ENCODE assay signal across 1 cellular context in genomic region chr17:67245073-67245693, GRCh38.
TF ChIP-seq lines count a peak whose summit lies in the region.

A gene with protein sequence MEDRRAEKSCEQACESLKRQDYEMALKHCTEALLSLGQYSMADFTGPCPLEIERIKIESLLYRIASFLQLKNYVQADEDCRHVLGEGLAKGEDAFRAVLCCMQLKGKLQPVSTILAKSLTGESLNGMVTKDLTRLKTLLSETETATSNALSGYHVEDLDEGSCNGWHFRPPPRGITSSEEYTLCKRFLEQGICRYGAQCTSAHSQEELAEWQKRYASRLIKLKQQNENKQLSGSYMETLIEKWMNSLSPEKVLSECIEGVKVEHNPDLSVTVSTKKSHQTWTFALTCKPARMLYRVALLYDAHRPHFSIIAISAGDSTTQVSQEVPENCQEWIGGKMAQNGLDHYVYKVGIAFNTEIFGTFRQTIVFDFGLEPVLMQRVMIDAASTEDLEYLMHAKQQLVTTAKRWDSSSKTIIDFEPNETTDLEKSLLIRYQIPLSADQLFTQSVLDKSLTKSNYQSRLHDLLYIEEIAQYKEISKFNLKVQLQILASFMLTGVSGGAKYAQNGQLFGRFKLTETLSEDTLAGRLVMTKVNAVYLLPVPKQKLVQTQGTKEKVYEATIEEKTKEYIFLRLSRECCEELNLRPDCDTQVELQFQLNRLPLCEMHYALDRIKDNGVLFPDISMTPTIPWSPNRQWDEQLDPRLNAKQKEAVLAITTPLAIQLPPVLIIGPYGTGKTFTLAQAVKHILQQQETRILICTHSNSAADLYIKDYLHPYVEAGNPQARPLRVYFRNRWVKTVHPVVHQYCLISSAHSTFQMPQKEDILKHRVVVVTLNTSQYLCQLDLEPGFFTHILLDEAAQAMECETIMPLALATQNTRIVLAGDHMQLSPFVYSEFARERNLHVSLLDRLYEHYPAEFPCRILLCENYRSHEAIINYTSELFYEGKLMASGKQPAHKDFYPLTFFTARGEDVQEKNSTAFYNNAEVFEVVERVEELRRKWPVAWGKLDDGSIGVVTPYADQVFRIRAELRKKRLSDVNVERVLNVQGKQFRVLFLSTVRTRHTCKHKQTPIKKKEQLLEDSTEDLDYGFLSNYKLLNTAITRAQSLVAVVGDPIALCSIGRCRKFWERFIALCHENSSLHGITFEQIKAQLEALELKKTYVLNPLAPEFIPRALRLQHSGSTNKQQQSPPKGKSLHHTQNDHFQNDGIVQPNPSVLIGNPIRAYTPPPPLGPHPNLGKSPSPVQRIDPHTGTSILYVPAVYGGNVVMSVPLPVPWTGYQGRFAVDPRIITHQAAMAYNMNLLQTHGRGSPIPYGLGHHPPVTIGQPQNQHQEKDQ (N-terminal part only) (minus strand): TSS chr17:67245196. CDS start chr17:67218804, 26,392 bp downstream.

TF ChIP-seq in HepG2, 621 proteins besides CTCF, POLR2A, EP300 and RAD21 (continued from another document and continues in another):
- TF ChIP-seq, protein P1, sequence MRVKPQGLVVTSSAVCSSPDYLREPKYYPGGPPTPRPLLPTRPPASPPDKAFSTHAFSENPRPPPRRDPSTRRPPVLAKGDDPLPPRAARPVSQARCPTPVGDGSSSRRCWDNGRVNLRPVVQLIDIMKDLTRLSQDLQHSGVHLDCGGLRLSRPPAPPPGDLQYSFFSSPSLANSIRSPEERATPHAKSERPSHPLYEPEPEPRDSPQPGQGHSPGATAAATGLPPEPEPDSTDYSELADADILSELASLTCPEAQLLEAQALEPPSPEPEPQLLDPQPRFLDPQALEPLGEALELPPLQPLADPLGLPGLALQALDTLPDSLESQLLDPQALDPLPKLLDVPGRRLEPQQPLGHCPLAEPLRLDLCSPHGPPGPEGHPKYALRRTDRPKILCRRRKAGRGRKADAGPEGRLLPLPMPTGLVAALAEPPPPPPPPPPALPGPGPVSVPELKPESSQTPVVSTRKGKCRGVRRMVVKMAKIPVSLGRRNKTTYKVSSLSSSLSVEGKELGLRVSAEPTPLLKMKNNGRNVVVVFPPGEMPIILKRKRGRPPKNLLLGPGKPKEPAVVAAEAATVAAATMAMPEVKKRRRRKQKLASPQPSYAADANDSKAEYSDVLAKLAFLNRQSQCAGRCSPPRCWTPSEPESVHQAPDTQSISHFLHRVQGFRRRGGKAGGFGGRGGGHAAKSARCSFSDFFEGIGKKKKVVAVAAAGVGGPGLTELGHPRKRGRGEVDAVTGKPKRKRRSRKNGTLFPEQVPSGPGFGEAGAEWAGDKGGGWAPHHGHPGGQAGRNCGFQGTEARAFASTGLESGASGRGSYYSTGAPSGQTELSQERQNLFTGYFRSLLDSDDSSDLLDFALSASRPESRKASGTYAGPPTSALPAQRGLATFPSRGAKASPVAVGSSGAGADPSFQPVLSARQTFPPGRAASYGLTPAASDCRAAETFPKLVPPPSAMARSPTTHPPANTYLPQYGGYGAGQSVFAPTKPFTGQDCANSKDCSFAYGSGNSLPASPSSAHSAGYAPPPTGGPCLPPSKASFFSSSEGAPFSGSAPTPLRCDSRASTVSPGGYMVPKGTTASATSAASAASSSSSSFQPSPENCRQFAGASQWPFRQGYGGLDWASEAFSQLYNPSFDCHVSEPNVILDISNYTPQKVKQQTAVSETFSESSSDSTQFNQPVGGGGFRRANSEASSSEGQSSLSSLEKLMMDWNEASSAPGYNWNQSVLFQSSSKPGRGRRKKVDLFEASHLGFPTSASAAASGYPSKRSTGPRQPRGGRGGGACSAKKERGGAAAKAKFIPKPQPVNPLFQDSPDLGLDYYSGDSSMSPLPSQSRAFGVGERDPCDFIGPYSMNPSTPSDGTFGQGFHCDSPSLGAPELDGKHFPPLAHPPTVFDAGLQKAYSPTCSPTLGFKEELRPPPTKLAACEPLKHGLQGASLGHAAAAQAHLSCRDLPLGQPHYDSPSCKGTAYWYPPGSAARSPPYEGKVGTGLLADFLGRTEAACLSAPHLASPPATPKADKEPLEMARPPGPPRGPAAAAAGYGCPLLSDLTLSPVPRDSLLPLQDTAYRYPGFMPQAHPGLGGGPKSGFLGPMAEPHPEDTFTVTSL (CRISPR knock-in tag; IDR thresholded peaks at IDR 0.05; ENCODE audit: borderline replicate concordance) = peak; percentile 57
- TF ChIP-seq ZNF44 (CRISPR knock-in tag; IDR thresholded peaks at IDR 0.05) (no peak), MTF2 (CRISPR knock-in tag; IDR thresholded peaks at IDR 0.05; ENCODE audit: borderline replicate concordance) (no peak), ATF7 (IDR thresholded peaks at IDR 0.05) (no peak), ATF7 (CRISPR knock-in tag; IDR thresholded peaks at IDR 0.05) (peak; percentile 26; the same call in 1 of the 2 replicates), WIZ (CRISPR knock-in tag; IDR thresholded peaks at IDR 0.05) (no peak), MAFK (conservative IDR thresholded peaks at IDR 0.05 in 1 of 2, IDR thresholded peaks at IDR 0.05 in 1 of 2; ENCODE audit: low read length in 2 of 2) (no peak), HCFC1 (IDR thresholded peaks at IDR 0.05; ENCODE audit: low read depth, low read length) (no peak), ZNF670 (CRISPR knock-in tag; IDR thresholded peaks at IDR 0.05; ENCODE audit: borderline replicate concordance) (no peak), ZNF562 (CRISPR knock-in tag; IDR thresholded peaks at IDR 0.05; ENCODE audit: borderline replicate concordance) (no peak), FOXK2 (IDR thresholded peaks at IDR 0.05) (no peak), XRCC5 (optimal IDR thresholded peaks at IDR 0.05; ENCODE audit: low read length) (peak; percentile 9), ZNF577 (CRISPR knock-in tag; IDR thresholded peaks at IDR 0.05; ENCODE audit: borderline replicate concordance, low read depth) (no peak), ESRRA (CRISPR knock-in tag; IDR thresholded peaks at IDR 0.05; ENCODE audit: low read depth) (no peak), ZNF496 (CRISPR knock-in tag; IDR thresholded peaks at IDR 0.05; ENCODE audit: insufficient replicate concordance) (no peak), YEATS4 (CRISPR knock-in tag; IDR thresholded peaks at IDR 0.05; ENCODE audit: borderline replicate concordance) (peak; percentile 37; the same call in 1 of the 2 replicates), CERS6 (CRISPR knock-in tag; IDR thresholded peaks at IDR 0.05) (no peak), ZNF446 (CRISPR knock-in tag; IDR thresholded peaks at IDR 0.05) (no peak; the same call in 1 of the 2 replicates), PAF1 (CRISPR knock-in tag; IDR thresholded peaks at IDR 0.05) (no peak), ARHGAP35 (CRISPR knock-in tag; IDR thresholded peaks at IDR 0.05; ENCODE audit: borderline replicate concordance) (0 out of 2 replicates have a peak, but pooled peaks have one; percentile 26), RXRB (CRISPR knock-in tag; IDR thresholded peaks at IDR 0.05; ENCODE audit: borderline replicate concordance) (0 out of 2 replicates have a peak, but pooled peaks have one; percentile 22), HNRNPLL (IDR thresholded peaks at IDR 0.05; ENCODE audit: low read depth, low read length, poor library complexity, severe bottlenecking) (peak; percentile 67), PHF20 (CRISPR knock-in tag; IDR thresholded peaks at IDR 0.05) (no peak; the same call in none of the 2 replicates), ZNF546 (CRISPR knock-in tag; conservative IDR thresholded peaks at IDR 0.05) (no peak; the same call in 1 of the 2 replicates), ZNF567 (CRISPR knock-in tag; IDR thresholded peaks at IDR 0.05; ENCODE audit: borderline replicate concordance) (no peak), ZNF331 (CRISPR knock-in tag; IDR thresholded peaks at IDR 0.05) (no peak), MEF2D (CRISPR knock-in tag; IDR thresholded peaks at IDR 0.05) (no peak), FOXA1 (IDR thresholded peaks at IDR 0.05) (no peak), FOXA1 (CRISPR knock-in tag; IDR thresholded peaks at IDR 0.05) (no peak), LCORL (IDR thresholded peaks at IDR 0.05) (no peak), LCORL (CRISPR knock-in tag; IDR thresholded peaks at IDR 0.05) (peak; percentile 77), ZNF776 (CRISPR knock-in tag; IDR thresholded peaks at IDR 0.05) (no peak), SMAD1 (CRISPR knock-in tag; IDR thresholded peaks at IDR 0.05; ENCODE audit: borderline replicate concordance, low read depth) (no peak), NFATC3 (CRISPR knock-in tag; IDR thresholded peaks at IDR 0.05) (peak; percentile 76; the same call in 1 of the 2 replicates), PHF5A (CRISPR knock-in tag; IDR thresholded peaks at IDR 0.05; ENCODE audit: low read depth, unreplicated experiment) (no peak), NR2F1 (CRISPR knock-in tag; IDR thresholded peaks at IDR 0.05) (peak in 1 of 2 experiments; percentile 28; a peak in 1 of 4 replicates), ZNF253 (CRISPR knock-in tag; IDR thresholded peaks at IDR 0.05; ENCODE audit: borderline replicate concordance) (no peak), ZNF333 (CRISPR knock-in tag; IDR thresholded peaks at IDR 0.05; ENCODE audit: borderline replicate concordance) (peak; percentile 24; the same call in 1 of the 2 replicates), ZSCAN9 (CRISPR knock-in tag; IDR thresholded peaks at IDR 0.05; ENCODE audit: borderline replicate concordance) (peak; percentile 51; the same call in 1 of the 2 replicates), RBAK (CRISPR knock-in tag; IDR thresholded peaks at IDR 0.05) (no peak), HOXA5 (CRISPR knock-in tag; IDR thresholded peaks at IDR 0.05) (peak; percentile 85; the same call in 1 of the 2 replicates), NR2F6 (IDR thresholded peaks at IDR 0.05) (no peak), NR2F6 (CRISPR knock-in tag; IDR thresholded peaks at IDR 0.05) (no peak), POLR2G (IDR thresholded peaks at IDR 0.05; ENCODE audit: low read depth, low read length) (peak; percentile 82), ZNF773 (CRISPR knock-in tag; IDR thresholded peaks at IDR 0.05; ENCODE audit: borderline replicate concordance) (no peak)
- TF ChIP-seq, protein P2, sequence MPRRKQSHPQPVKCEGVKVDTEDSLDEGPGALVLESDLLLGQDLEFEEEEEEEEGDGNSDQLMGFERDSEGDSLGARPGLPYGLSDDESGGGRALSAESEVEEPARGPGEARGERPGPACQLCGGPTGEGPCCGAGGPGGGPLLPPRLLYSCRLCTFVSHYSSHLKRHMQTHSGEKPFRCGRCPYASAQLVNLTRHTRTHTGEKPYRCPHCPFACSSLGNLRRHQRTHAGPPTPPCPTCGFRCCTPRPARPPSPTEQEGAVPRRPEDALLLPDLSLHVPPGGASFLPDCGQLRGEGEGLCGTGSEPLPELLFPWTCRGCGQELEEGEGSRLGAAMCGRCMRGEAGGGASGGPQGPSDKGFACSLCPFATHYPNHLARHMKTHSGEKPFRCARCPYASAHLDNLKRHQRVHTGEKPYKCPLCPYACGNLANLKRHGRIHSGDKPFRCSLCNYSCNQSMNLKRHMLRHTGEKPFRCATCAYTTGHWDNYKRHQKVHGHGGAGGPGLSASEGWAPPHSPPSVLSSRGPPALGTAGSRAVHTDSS (CRISPR knock-in tag; conservative IDR thresholded peaks at IDR 0.05) = no peak
- TF ChIP-seq, protein P3, sequence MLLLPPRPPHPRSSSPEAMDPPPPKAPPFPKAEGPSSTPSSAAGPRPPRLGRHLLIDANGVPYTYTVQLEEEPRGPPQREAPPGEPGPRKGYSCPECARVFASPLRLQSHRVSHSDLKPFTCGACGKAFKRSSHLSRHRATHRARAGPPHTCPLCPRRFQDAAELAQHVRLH (CRISPR knock-in tag; IDR thresholded peaks at IDR 0.05; ENCODE audit: borderline replicate concordance, low read depth) = peak; percentile 67; the same call in 1 of the 2 replicates
- TF ChIP-seq, protein P4, sequence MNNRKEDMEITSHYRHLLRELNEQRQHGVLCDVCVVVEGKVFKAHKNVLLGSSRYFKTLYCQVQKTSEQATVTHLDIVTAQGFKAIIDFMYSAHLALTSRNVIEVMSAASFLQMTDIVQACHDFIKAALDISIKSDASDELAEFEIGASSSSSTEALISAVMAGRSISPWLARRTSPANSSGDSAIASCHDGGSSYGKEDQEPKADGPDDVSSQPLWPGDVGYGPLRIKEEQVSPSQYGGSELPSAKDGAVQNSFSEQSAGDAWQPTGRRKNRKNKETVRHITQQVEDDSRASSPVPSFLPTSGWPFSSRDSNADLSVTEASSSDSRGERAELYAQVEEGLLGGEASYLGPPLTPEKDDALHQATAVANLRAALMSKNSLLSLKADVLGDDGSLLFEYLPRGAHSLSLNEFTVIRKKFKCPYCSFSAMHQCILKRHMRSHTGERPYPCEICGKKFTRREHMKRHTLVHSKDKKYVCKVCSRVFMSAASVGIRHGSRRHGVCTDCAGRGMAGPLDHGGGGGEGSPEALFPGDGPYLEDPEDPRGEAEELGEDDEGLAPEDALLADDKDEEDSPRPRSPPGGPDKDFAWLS (CRISPR knock-in tag; IDR thresholded peaks at IDR 0.05; ENCODE audit: borderline replicate concordance) = 0 out of 2 replicates have a peak, but pooled peaks have one; percentile 54
- TF ChIP-seq, protein P5, sequence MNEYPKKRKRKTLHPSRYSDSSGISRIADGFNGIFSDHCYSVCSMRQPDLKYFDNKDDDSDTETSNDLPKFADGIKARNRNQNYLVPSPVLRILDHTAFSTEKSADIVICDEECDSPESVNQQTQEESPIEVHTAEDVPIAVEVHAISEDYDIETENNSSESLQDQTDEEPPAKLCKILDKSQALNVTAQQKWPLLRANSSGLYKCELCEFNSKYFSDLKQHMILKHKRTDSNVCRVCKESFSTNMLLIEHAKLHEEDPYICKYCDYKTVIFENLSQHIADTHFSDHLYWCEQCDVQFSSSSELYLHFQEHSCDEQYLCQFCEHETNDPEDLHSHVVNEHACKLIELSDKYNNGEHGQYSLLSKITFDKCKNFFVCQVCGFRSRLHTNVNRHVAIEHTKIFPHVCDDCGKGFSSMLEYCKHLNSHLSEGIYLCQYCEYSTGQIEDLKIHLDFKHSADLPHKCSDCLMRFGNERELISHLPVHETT (CRISPR knock-in tag; conservative IDR thresholded peaks at IDR 0.05) = peak; percentile 37
